8 cellular contexts compared by ENCODE assay signal in the genomic region with DNA sequence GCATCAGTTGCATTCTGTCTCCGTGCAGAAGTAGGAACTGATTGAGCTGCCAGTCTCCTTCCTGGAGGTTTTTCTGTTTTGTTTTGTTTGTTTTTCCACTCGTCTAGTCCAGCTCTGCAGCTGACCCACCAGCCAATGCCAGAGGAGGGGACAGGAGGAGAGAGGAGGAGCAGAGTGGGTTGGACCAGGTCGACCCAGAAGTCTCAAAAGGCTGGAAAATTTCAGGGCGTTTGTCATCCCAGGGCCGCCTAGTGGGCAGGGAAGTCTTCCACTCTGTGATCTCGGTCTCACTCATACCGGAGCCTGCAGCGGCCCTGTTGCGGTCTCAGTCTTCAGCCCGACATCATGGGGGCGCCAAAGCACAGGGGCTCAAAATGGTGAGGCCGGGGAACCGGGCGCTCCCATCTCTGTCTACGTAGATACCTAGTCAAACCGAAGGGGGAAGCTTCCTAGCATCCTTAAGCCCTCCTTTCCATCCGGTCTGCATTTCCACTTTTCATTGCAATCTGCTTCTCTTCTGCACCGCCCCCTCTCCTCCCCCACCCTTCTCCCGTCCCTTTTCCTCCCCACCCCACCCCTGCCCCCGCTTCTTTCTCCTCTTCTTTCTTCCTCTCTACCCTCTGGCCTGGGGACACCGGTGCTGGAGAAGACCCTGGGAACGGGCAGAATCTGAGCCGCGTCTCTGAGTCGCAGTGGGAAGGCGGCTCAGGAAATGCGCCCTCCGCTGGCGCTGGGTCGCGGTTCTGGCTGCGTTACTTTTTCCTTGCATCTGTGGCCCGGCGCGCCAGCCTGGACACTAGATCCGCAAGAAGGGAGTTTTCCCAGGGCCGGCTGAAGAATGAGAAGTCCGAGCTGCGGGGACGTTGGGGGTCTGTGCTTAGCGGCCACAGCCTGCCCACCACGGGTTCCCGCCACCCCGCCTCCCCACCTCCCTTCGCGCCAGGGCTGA. TPM values are rescaled to one million over a fixed set of nuclear protein-coding genes. Genes with fewer than 3 reads are reported as not detected.
DNase-seq lines count a peak whose midpoint lies in the region; ATAC-seq and TF ChIP-seq lines count a peak whose summit lies in the region.

No MANE protein-coding gene starts in this region.

- peaks cover 5% of the 10 kb centered on the region for H3K4me1 ChIP-seq in RWPE2 (ENCODE audit: insufficient read depth, poor library complexity, severe bottlenecking)
- H3K4me1 ChIP-seq in gastrocnemius medialis: peaks cover 9 to 22% of the 10 kb centered on the region in 2 donors

- peaks cover 98% of the 10 kb centered on the region for H3K27me3 ChIP-seq in RWPE2 (ENCODE audit: insufficient read depth, poor library complexity, severe bottlenecking)
- peaks cover 79 to 92% (median 85%) of the 10 kb centered on the region in 3 donors for H3K27me3 ChIP-seq in gastrocnemius medialis

- DNase-seq in AG08395 (ENCODE audit: low spot score) (peak; percentile 35), GM12865 (ENCODE audit: low read depth) (peak; percentile 41), RWPE2 (ENCODE audit: low spot score) (no peak), erythroblast (lab: John Stamatoyannopoulos, UW) (peak; percentile 14 to 19), gastrocnemius medialis (no peak), superior temporal gyrus (ENCODE audit: extremely low spot score) (no peak), AML-193 (lab: John Stamatoyannopoulos, UW) (no peak)

- TF ChIP-seq POLR2A in erythroblast (IDR thresholded peaks at IDR 0.05; ENCODE audit: low read length) (no peak), gastrocnemius medialis (IDR thresholded peaks at IDR 0.05) (no peak)

- H3K27ac ChIP-seq in RWPE2 (ENCODE audit: poor library complexity, severe bottlenecking) (no peak overlapping the region), gastrocnemius medialis (no peak overlapping the region)

- in situ Hi-C loops in gastrocnemius medialis (cut with MboI; ENCODE audit: low sequenced_read_pairs in 4 of 4): no loop called here

- H3K4me3 ChIP-seq in GM12865 (ENCODE audit: low read depth, low read length): no peak overlapping the region
- H3K4me3 ChIP-seq in RWPE2 (ENCODE audit: severe bottlenecking): no peak overlapping the region
- H3K4me3 ChIP-seq in gastrocnemius medialis: peak overlapping the region; percentile 25 to 36 (median 31)

- intact Hi-C loops in gastrocnemius medialis (cut with DNase I; ENCODE audit: low total_unique reads): no loop called here

- H3K36me3 ChIP-seq in RWPE2 (ENCODE audit: low read depth) (no peaks in the 10 kb centered on the region), gastrocnemius medialis (no peaks in the 10 kb centered on the region)

- ATAC-seq in RWPE2 (ENCODE audit: low read depth) (peak; percentile 60), gastrocnemius medialis (no peak), HG03520 (IDR thresholded peaks at IDR 0.05; ENCODE audit: unreplicated experiment) (no peak)

- TF ChIP-seq CTCF in GM12865 (IDR thresholded peaks at IDR 0.05; ENCODE audit: insufficient read depth, low read depth, low read length, missing control alignments): peak; percentile 34
- TF ChIP-seq CTCF in RWPE2 (IDR thresholded peaks at IDR 0.05; ENCODE audit: poor library complexity, severe bottlenecking): peak; percentile 41
- no peak for TF ChIP-seq CTCF in gastrocnemius medialis (IDR thresholded peaks at IDR 0.05 in 4 of 5, conservative IDR thresholded peaks at IDR 0.05 in 1 of 5)

- H3K9me3 ChIP-seq in RWPE2 (ENCODE audit: severe bottlenecking): no peaks in the 10 kb centered on the region
- H3K9me3 ChIP-seq in gastrocnemius medialis: no peaks in the 10 kb centered on the region

RNA-seq across cellular contexts. Expression of a gene that starts 16.2 kb away (rescaled TPM):
- total RNA-seq in gastrocnemius medialis: not detected

Comparison
In these comparisons a context has a peak if more than half of its experiments do, and no peak if none do; other contexts are left out.
1. DNase-seq: peak in AG08395 (single experiment), GM12865 (single experiment) and erythroblast (2 of 2); none in RWPE2 (single experiment), gastrocnemius medialis (0 of 2), superior temporal gyrus (single experiment) and AML-193 (0 of 2).
2. H3K4me3 ChIP-seq: peak in gastrocnemius medialis (4 of 4); none in GM12865 (single experiment) and RWPE2 (single experiment).
3. CTCF ChIP-seq: peak in GM12865 (single experiment) and RWPE2 (single experiment); none in gastrocnemius medialis (0 of 5).